Comparison of ENCODE assay signal across 8 cellular contexts in the genomic region with DNA sequence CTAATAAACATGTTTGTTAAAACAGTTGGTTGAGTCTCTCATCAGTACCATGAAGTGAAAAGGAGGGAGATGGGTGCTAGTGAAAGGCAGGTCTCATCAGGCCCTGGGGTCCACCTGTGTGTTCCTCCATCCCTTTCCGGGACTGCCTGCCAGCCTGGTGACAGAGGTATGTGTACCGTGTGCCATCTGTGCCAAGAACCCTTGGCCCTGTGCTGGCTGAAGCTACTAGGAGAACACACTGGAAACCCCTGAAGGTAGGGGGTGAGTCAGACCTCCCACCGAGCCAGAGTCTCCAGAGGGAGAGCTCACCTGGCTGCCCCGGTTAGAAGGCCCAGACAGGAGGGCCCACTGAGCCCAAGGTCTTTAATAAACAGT. TPM values are rescaled to one million over a fixed set of nuclear protein-coding genes. Genes with fewer than 3 reads are reported as not detected.
DNase-seq lines count a peak whose midpoint lies in the region; ATAC-seq and TF ChIP-seq lines count a peak whose summit lies in the region.

No MANE protein-coding gene starts in this region.

- CTCF ChIA-PET in A673 (lab: Charles Lee) = no interaction called here
- CTCF ChIA-PET in HEK293 (lab: Yijun Ruan, JAX) = interaction anchor here (0.5 to 4.5 kb wide), 9 partner anchors 16 to 602 kb away, joined by 3 to 52 read pairs (median 3); no protein-coding TSS in a partner anchor
- CTCF ChIA-PET in activated CD8-positive, alpha-beta T cell treated with anti-CD3 and anti-CD28 coated beads, Interleukin-2, amount 10 ng/mL, durations not matched to agents 7 days and 5 days (lab: Charles Lee) = interaction anchor here (0.8 to 10.5 kb wide), 22 partner anchors 9 to 380 kb away, joined by 3 to 122 read pairs (median 18); no protein-coding TSS in a partner anchor

- no peak for TF ChIP-seq CTCF in A673 (conservative IDR thresholded peaks at IDR 0.05; ENCODE audit: low read depth, low read length)
- no peak for TF ChIP-seq CTCF in HEK293 (tag by site-specific recombination; IDR thresholded peaks at IDR 0.05)
- TF ChIP-seq CTCF in foreskin fibroblast (IDR thresholded peaks at IDR 0.05; ENCODE audit: low read depth, low read length) = no peak

- H3K27ac ChIP-seq in A673 (ENCODE audit: low read depth, low read length, poor library complexity, severe bottlenecking) (peak overlapping the region; percentile 24), HEK293 (ENCODE audit: extremely low read depth, low read depth, low read length) (peak overlapping the region; percentile 99)

- no TSS peak for BruUV-seq in A673 (replicated peaks; lab: Mats Ljungman, UMichigan)

- H3K36me3 Mint-ChIP-seq in activated CD8-positive, alpha-beta T cell treated with anti-CD3 and anti-CD28 coated beads, Interleukin-2, amount 10 ng/mL, durations not matched to agents 7 days and 5 days (ENCODE audit: low read depth) = peaks cover 37% of the 10 kb centered on the region

- H3K4me1 ChIP-seq in A673 (ENCODE audit: insufficient read depth, low read length, poor library complexity, severe bottlenecking) (peaks cover 33% of the 10 kb centered on the region), HEK293 (ENCODE audit: control insufficient read depth, insufficient read depth, low read length) (peaks cover 7% of the 10 kb centered on the region), skeletal muscle satellite cell (ENCODE audit: control insufficient read depth, insufficient read depth, low read length) (peaks cover 20% of the 10 kb centered on the region)

- peaks cover 65% of the 10 kb centered on the region for H3K4me1 Mint-ChIP-seq in activated CD8-positive, alpha-beta T cell treated with anti-CD3 and anti-CD28 coated beads, Interleukin-2, amount 10 ng/mL, durations not matched to agents 7 days and 5 days (ENCODE audit: low read depth)

- peak overlapping the region; percentile 91 for H3K27ac Mint-ChIP-seq in activated CD8-positive, alpha-beta T cell treated with anti-CD3 and anti-CD28 coated beads, Interleukin-2, amount 10 ng/mL, durations not matched to agents 7 days and 5 days

- H3K4me3 ChIP-seq in A673 (ENCODE audit: low read depth, low read length, poor library complexity, severe bottlenecking) = peak overlapping the region; percentile 86
- no peak overlapping the region for H3K4me3 ChIP-seq in HEK293 (ENCODE audit: low read depth, low read length)
- peak overlapping the region; percentile 87 to 100 for H3K4me3 ChIP-seq in foreskin fibroblast (ENCODE audit: low read depth in 1 of 2, low read length in 2 of 2)
- peak overlapping the region; percentile 83 for H3K4me3 ChIP-seq in skeletal muscle satellite cell (ENCODE audit: low read length)

- intact Hi-C loops in A673 (cut with micrococcal nuclease; ENCODE audit: unreplicated experiment) = no loop called here

- ATAC-seq in activated CD8-positive, alpha-beta T cell treated with anti-CD3 and anti-CD28 coated beads, Interleukin-2, amount 10 ng/mL, durations not matched to agents 7 days and 5 days = no peak
- no peak for ATAC-seq in GM21723 (IDR thresholded peaks at IDR 0.05; ENCODE audit: unreplicated experiment)

- H3K9me3 Mint-ChIP-seq in activated CD8-positive, alpha-beta T cell treated with anti-CD3 and anti-CD28 coated beads, Interleukin-2, amount 10 ng/mL, durations not matched to agents 7 days and 5 days (ENCODE audit: insufficient read depth) = no peaks in the 10 kb centered on the region

- peaks cover 18% of the 10 kb centered on the region for H3K36me3 ChIP-seq in A673 (ENCODE audit: insufficient read depth, low read length, poor library complexity, severe bottlenecking)
- peaks cover 0 to 16% of the 10 kb centered on the region in 2 experiments; a peak in 1 of 3 replicates for H3K36me3 ChIP-seq in HEK293 (ENCODE audit: control insufficient read depth in 2 of 2, insufficient read depth in 1 of 2, low read length in 2 of 2)
- H3K36me3 ChIP-seq in skeletal muscle satellite cell (ENCODE audit: insufficient read depth, low read length) = peaks cover 23% of the 10 kb centered on the region

- POLR2A ChIA-PET in A673 (lab: Charles Lee; ENCODE audit: low non-redundant PET) = interaction anchor here (1.0 kb wide), 1 partner anchor 45 kb away, joined by 3 read pairs; no protein-coding TSS in a partner anchor
- POLR2A ChIA-PET in HEK293 (lab: Yijun Ruan, JAX) = interaction anchor here (0.5 to 5.1 kb wide), 13 partner anchors 9 to 415 kb away, joined by 3 to 120 read pairs (median 10); no protein-coding TSS in a partner anchor
- POLR2A ChIA-PET in activated CD8-positive, alpha-beta T cell treated with anti-CD3 and anti-CD28 coated beads, Interleukin-2, amount 10 ng/mL, durations not matched to agents 7 days and 5 days (lab: Charles Lee) = interaction anchor here (1.0 to 7.4 kb wide), 13 partner anchors 13 to 62 kb away, joined by 3 to 88 read pairs (median 52); a partner anchor contains a TSS

- peak overlapping the region; percentile 90 for H3K9ac ChIP-seq in skeletal muscle satellite cell (ENCODE audit: low read depth, low read length)

- DNase-seq in A673 (ENCODE audit: low spot score) (no peak), foreskin fibroblast (peak; percentile 5 to 21), NCI-H774 (lab: John Stamatoyannopoulos, UW) (no peak), NCI-H146 treated with DMSO at 0.1 percent for 48 hours (lab: John Stamatoyannopoulos, UW; ENCODE audit: unreplicated experiment) (no peak)
- peak; percentile 41 for DNase-seq in activated CD8-positive, alpha-beta T cell treated with anti-CD3 and anti-CD28 coated beads, Interleukin-2, amount 10 ng/mL, durations not matched to agents 7 days and 5 days

- peak overlapping the region; percentile 90 for H3K4me3 Mint-ChIP-seq in activated CD8-positive, alpha-beta T cell treated with anti-CD3 and anti-CD28 coated beads, Interleukin-2, amount 10 ng/mL, durations not matched to agents 7 days and 5 days

- H3K9me3 ChIP-seq in A673 (ENCODE audit: low read depth, low read length, poor library complexity, severe bottlenecking) (no peaks in the 10 kb centered on the region), HEK293 (ENCODE audit: control insufficient read depth, insufficient read depth, low read depth, low read length) (no peaks in the 10 kb centered on the region), skeletal muscle satellite cell (replicated peaks; ENCODE audit: low read length) (no peaks in the 10 kb centered on the region)

- peak overlapping the region; percentile 98 for H3K4me2 ChIP-seq in skeletal muscle satellite cell (ENCODE audit: low read length)

- no peaks in the 10 kb centered on the region for H3K27me3 ChIP-seq in A673 (replicated peaks; ENCODE audit: insufficient read depth, low read depth, low read length, poor library complexity)
- no peaks in the 10 kb centered on the region for H3K27me3 ChIP-seq in skeletal muscle satellite cell (ENCODE audit: control insufficient read depth, insufficient read depth, low read length)

- no peaks in the 10 kb centered on the region for H3K27me3 Mint-ChIP-seq in activated CD8-positive, alpha-beta T cell treated with anti-CD3 and anti-CD28 coated beads, Interleukin-2, amount 10 ng/mL, durations not matched to agents 7 days and 5 days (ENCODE audit: low read depth)

TF ChIP-seq in HEK293, 187 proteins besides CTCF, POLR2A, EP300 and RAD21 (continues in another document):
- TF ChIP-seq ZNF501 (tag by site-specific recombination; IDR thresholded peaks at IDR 0.05) (no peak), OSR2 (tag by site-specific recombination; IDR thresholded peaks at IDR 0.05) (no peak), ZNF366 (tag by site-specific recombination; conservative IDR thresholded peaks at IDR 0.05) (0 out of 2 replicates have a peak, but pooled peaks have one; percentile 1), GLIS1 (tag by site-specific recombination; IDR thresholded peaks at IDR 0.05) (peak; percentile 91), GLIS2 (tag by site-specific recombination; IDR thresholded peaks at IDR 0.05) (peak; percentile 36; the same call in 1 of the 2 replicates), ZIC2 (tag by site-specific recombination; IDR thresholded peaks at IDR 0.05) (peak; percentile 28; the same call in 1 of the 2 replicates), ZNF132 (tag by site-specific recombination; IDR thresholded peaks at IDR 0.05; ENCODE audit: borderline replicate concordance) (no peak)
- TF ChIP-seq, protein P1, sequence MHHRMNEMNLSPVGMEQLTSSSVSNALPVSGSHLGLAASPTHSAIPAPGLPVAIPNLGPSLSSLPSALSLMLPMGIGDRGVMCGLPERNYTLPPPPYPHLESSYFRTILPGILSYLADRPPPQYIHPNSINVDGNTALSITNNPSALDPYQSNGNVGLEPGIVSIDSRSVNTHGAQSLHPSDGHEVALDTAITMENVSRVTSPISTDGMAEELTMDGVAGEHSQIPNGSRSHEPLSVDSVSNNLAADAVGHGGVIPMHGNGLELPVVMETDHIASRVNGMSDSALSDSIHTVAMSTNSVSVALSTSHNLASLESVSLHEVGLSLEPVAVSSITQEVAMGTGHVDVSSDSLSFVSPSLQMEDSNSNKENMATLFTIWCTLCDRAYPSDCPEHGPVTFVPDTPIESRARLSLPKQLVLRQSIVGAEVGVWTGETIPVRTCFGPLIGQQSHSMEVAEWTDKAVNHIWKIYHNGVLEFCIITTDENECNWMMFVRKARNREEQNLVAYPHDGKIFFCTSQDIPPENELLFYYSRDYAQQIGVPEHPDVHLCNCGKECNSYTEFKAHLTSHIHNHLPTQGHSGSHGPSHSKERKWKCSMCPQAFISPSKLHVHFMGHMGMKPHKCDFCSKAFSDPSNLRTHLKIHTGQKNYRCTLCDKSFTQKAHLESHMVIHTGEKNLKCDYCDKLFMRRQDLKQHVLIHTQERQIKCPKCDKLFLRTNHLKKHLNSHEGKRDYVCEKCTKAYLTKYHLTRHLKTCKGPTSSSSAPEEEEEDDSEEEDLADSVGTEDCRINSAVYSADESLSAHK (tag by site-specific recombination; IDR thresholded peaks at IDR 0.05) = 0 out of 2 replicates have a peak, but pooled peaks have one; percentile 20
- TF ChIP-seq, protein P2, sequence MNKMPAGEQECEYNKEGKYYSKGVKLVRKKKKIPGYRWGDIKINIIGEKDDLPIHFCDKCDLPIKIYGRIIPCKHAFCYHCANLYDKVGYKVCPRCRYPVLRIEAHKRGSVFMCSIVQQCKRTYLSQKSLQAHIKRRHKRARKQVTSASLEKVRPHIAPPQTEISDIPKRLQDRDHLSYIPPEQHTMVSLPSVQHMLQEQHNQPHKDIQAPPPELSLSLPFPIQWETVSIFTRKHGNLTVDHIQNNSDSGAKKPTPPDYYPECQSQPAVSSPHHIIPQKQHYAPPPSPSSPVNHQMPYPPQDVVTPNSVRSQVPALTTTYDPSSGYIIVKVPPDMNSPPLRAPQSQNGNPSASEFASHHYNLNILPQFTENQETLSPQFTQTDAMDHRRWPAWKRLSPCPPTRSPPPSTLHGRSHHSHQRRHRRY (tag by site-specific recombination; IDR thresholded peaks at IDR 0.05) = peak; percentile 64; the same call in 1 of the 2 replicates

RNA-seq across cellular contexts. Expression of a gene that starts 2.3 kb away (rescaled TPM):
- 20.7 and 39.6 TPM in 2 replicates for total RNA-seq in A673 (2021)
- 100 to 1,000 TPM; 382 to 384 TPM for total RNA-seq in activated CD8-positive, alpha-beta T cell treated with anti-CD3 and anti-CD28 coated beads, Interleukin-2, amount 10 ng/mL, durations not matched to agents 7 days and 5 days
- total RNA-seq in skeletal muscle satellite cell (2012; rRNA removed) = 391 and 412 TPM in 2 replicates

RNA-seq across cellular contexts. Expression of a gene that starts 59.9 kb away (rescaled TPM):
- total RNA-seq in A673 (2021) = 40.2 and 43.1 TPM in 2 replicates
- 10 to 100 TPM; 34.8 to 40.3 TPM for total RNA-seq in activated CD8-positive, alpha-beta T cell treated with anti-CD3 and anti-CD28 coated beads, Interleukin-2, amount 10 ng/mL, durations not matched to agents 7 days and 5 days
- total RNA-seq in skeletal muscle satellite cell (2012; rRNA removed) = 26.9 and 31.7 TPM in 2 replicates

Comparison
In these comparisons a context has a peak if more than half of its experiments do, and no peak if none do; other contexts are left out.
1. DNase-seq: peak in activated CD8-positive, alpha-beta T cell treated with anti-CD3 and anti-CD28 coated beads, Interleukin-2, amount 10 ng/mL, durations not matched to agents 7 days and 5 days (single experiment) and foreskin fibroblast (2 of 2); none in A673 (single experiment), NCI-H774 (single experiment) and NCI-H146 treated with DMSO at 0.1 percent for 48 hours (single experiment).